ENCODE assay signal across 8 cellular contexts in genomic region chr2:229921101-229921891, GRCh38. TPM values are rescaled to one million over a fixed set of nuclear protein-coding genes. Genes with fewer than 3 reads are reported as not detected.
DNase-seq lines count a peak whose midpoint lies in the region; ATAC-seq and TF ChIP-seq lines count a peak whose summit lies in the region.

No MANE protein-coding gene starts in this region.

- H3K9me3 ChIP-seq in AG04450 (ENCODE audit: control insufficient read depth, insufficient read depth, low read length): peaks cover 3% of the 10 kb centered on the region; the same call in 1 of the 2 replicates

- ATAC-seq in GM18858 (IDR thresholded peaks at IDR 0.05; ENCODE audit: unreplicated experiment) (peak; percentile 14), HG03097 (IDR thresholded peaks at IDR 0.05; ENCODE audit: low FRiP score, unreplicated experiment) (peak; percentile 21)

- peaks cover 28% of the 10 kb centered on the region for H3K4me1 Mint-ChIP-seq in endothelial cell (ENCODE audit: unreplicated experiment)

- H3K4me3 ChIP-seq in AG04450 (ENCODE audit: low read depth, low read length): peak overlapping the region; percentile 90

- H3K27ac Mint-ChIP-seq in endothelial cell (ENCODE audit: unreplicated experiment): peak overlapping the region; percentile 98

- H3K4me3 Mint-ChIP-seq in endothelial cell (ENCODE audit: unreplicated experiment): peak overlapping the region; percentile 100

- H3K27ac ChIP-seq in AG04450 (ENCODE audit: low read depth, low read length): peak overlapping the region; percentile 95

- DNase-seq in AG04450 (ENCODE audit: low read depth, low spot score) (no peak), NCI-H524 treated with DMSO at 0.1 percent for 48 hours (lab: John Stamatoyannopoulos, UW) (peak; percentile 28), endothelial cell (ENCODE audit: low spot score) (peak; percentile 63), middle frontal gyrus (ENCODE audit: extremely low spot score, low spot score) (peak; percentile 16)
- peak; percentile 67 for DNase-seq in activated CD8-positive, alpha-beta memory T cell treated with anti-CD3 and anti-CD28 coated beads, Interleukin-2, amount 50 U/mL, for 4 hours
- DNase-seq in stimulated activated CD8-positive, alpha-beta memory T cell treated with anti-CD3 and anti-CD28 coated beads, Interleukin-4, amount 100 ng/mL, for 24 hours (ENCODE audit: low read depth): peak; percentile 60

- H3K36me3 Mint-ChIP-seq in endothelial cell (ENCODE audit: low read depth, unreplicated experiment): peaks cover 15% of the 10 kb centered on the region

- no peaks in the 10 kb centered on the region for H3K27me3 ChIP-seq in AG04450 (ENCODE audit: control insufficient read depth, insufficient read depth, low read length)

- POLR2A ChIA-PET in AG04450 (lab: Yijun Ruan, JAX): interaction anchor here (0.5 to 1.3 kb wide), 6 partner anchors 10 to 816 kb away, joined by 3 to 8 read pairs (median 4); no protein-coding TSS in a partner anchor

- H3K9me3 Mint-ChIP-seq in endothelial cell (ENCODE audit: unreplicated experiment): no peaks in the 10 kb centered on the region

- peaks cover 19% of the 10 kb centered on the region for H3K27me3 Mint-ChIP-seq in endothelial cell (ENCODE audit: unreplicated experiment)

- CTCF ChIA-PET in AG04450 (lab: Charles Lee): interaction anchor here (0.6 to 1.3 kb wide), 3 partner anchors 10 to 146 kb away, joined by 3 read pairs; no protein-coding TSS in a partner anchor

- TF ChIP-seq CTCF in AG04450 (IDR thresholded peaks at IDR 0.05; ENCODE audit: low read depth, low read length) (no peak), endothelial cell (IDR thresholded peaks at IDR 0.05; ENCODE audit: unreplicated experiment) (no peak)

RNA-seq across cellular contexts. Expression of gene TRIP12, which starts 0.5 kb away (rescaled TPM):
- polyA plus RNA-seq in AG04450 (2011; rRNA removed): 141 and 170 TPM in 2 replicates
- 501 and 624 TPM in 2 replicates for polyA minus RNA-seq in AG04450 (2011; rRNA and poly(A)+ RNA removed)
- total RNA-seq in endothelial cell (ENCODE audit: unreplicated experiment): 363 TPM

RNA-seq across cellular contexts. Expression of gene FBXO36, which starts 1.0 kb away (rescaled TPM):
- 1.8 and 2.0 TPM in 2 replicates for polyA plus RNA-seq in AG04450 (2011; rRNA removed)
- 1.8 and 2.1 TPM in 2 replicates for polyA minus RNA-seq in AG04450 (2011; rRNA and poly(A)+ RNA removed)
- 3.6 TPM for total RNA-seq in endothelial cell (ENCODE audit: unreplicated experiment)
